Comparison of ENCODE assay signal across 8 cellular contexts in the genomic region with DNA sequence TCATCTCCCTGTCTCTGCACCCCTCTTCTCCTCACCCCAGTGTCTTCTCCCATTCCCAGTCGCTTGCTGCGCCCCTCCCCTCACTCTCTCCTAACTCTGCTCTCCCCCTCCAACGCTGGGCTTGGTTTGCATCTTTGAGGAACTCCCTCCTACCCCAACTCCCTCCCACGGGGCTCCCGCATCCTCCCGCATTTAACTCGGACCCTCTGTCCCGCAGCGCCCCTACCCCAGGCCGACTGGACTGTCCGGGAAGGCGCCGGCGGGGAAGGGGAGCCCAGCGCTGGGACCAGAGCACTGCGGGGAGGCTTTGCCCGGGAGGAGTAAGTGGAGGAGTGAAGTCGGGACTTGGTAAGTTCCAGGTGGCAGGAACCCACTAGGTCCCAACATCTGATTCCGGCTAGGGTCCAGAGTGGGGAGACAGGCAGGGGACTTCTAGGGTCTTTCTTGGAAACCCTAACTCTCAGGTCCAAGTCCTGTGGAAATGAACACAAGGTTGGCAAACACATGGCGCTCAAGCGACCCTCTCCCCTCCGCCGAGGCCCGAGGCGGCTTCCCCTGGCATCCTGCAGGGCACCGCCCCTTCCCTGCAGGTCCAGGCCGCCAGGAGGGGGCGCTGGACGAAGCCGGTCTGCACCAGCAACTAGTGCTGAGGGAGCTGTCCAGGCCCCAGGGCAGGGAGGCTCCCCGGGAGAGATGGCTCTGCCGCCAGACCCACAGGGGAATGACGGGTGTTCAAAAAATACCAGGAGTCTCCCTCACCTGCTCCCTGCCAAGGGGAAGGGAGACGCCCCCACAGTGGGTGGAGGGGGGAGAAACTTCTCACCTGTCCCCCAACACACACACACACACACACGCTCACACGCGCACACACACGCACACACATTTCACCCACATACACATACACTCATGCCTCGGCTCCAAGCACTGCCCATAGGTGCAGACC. TPM values are rescaled to one million over a fixed set of nuclear protein-coding genes. Genes with fewer than 3 reads are reported as not detected.
DNase-seq lines count a peak whose midpoint lies in the region; ATAC-seq and TF ChIP-seq lines count a peak whose summit lies in the region.

No MANE protein-coding gene starts in this region.

- no peaks in the 10 kb centered on the region for H3K9me3 ChIP-seq in ovary

- ATAC-seq in GM21515 (IDR thresholded peaks at IDR 0.05; ENCODE audit: unreplicated experiment) (peak; percentile 61), GM21423 (IDR thresholded peaks at IDR 0.05; ENCODE audit: unreplicated experiment) (no peak), GM19397 (IDR thresholded peaks at IDR 0.05; ENCODE audit: unreplicated experiment) (no peak)
- peak; percentile 83 to 85 for ATAC-seq in activated T-cell treated with anti-CD3 and anti-CD28 coated beads, Interleukin-2, amount 50 U/mL, for 4 hours

- H3K4me3 Mint-ChIP-seq in activated T-cell treated with anti-CD3 and anti-CD28 coated beads, Interleukin-2, amount 50 U/mL, for 4 hours: no peak overlapping the region

- no peak for TF ChIP-seq EP300 in ovary (IDR thresholded peaks at IDR 0.05)

- DNase-seq in AG09319 (ENCODE audit: extremely low read depth, low read depth): peak; percentile 10
- peak; percentile 15 to 41 for DNase-seq in NOMO-1 (lab: John Stamatoyannopoulos, UW; ENCODE audit: unreplicated experiment in 2 of 2)
- DNase-seq in activated T-cell treated with anti-CD3 and anti-CD28 coated beads, Interleukin-2, amount 50 U/mL, for 4 hours: peak; percentile 34
- peak; percentile 39 for DNase-seq in fibroblast of the aortic adventitia (ENCODE audit: low read depth)
- DNase-seq in ovary: peak; percentile 26 to 68 (median 52)

- H3K4me1 ChIP-seq in ovary (ENCODE audit: insufficient read depth): no peaks in the 10 kb centered on the region

- intact Hi-C loops in ovary (cut with DNase I): no loop called here

- H3K4me3 ChIP-seq in fibroblast of the aortic adventitia (ENCODE audit: low read depth, low read length): no peak overlapping the region
- no peak overlapping the region for H3K4me3 ChIP-seq in ovary

- TF ChIP-seq POLR2A in ovary (IDR thresholded peaks at IDR 0.05): no peak

- no peaks in the 10 kb centered on the region for H3K9me3 Mint-ChIP-seq in activated T-cell treated with anti-CD3 and anti-CD28 coated beads, Interleukin-2, amount 50 U/mL, for 4 hours

- H3K4me1 Mint-ChIP-seq in activated T-cell treated with anti-CD3 and anti-CD28 coated beads, Interleukin-2, amount 50 U/mL, for 4 hours (ENCODE audit: low read depth): peaks cover 6% of the 10 kb centered on the region

- H3K27me3 Mint-ChIP-seq in activated T-cell treated with anti-CD3 and anti-CD28 coated beads, Interleukin-2, amount 50 U/mL, for 4 hours (ENCODE audit: low read depth): peaks cover 41% of the 10 kb centered on the region

- peak; percentile 70 for TF ChIP-seq CTCF in AG09319 (IDR thresholded peaks at IDR 0.05; ENCODE audit: low read depth, low read length)
- peak; percentile 80 for TF ChIP-seq CTCF in fibroblast of the aortic adventitia (IDR thresholded peaks at IDR 0.05; ENCODE audit: insufficient read depth, low read length)
- no peak for TF ChIP-seq CTCF in ovary (IDR thresholded peaks at IDR 0.05)

- H3K36me3 Mint-ChIP-seq in activated T-cell treated with anti-CD3 and anti-CD28 coated beads, Interleukin-2, amount 50 U/mL, for 4 hours (ENCODE audit: insufficient read depth): no peaks in the 10 kb centered on the region

- 11 to 14% (median 12%) methylated on average over 36 to 39 of the region's 39 CpGs for WGBS in ovary, 3 donors

- no peaks in the 10 kb centered on the region for H3K36me3 ChIP-seq in ovary

- H3K27ac ChIP-seq in ovary: no peak overlapping the region

- no peaks in the 10 kb centered on the region for H3K27me3 ChIP-seq in ovary

RNA-seq across cellular contexts. Expression of a gene that starts 53.2 kb away (rescaled TPM):
- not detected for total RNA-seq in activated T-cell treated with anti-CD3 and anti-CD28 coated beads, Interleukin-2, amount 50 U/mL, for 4 hours
- not detected in 2 replicates for total RNA-seq in fibroblast of the aortic adventitia (ENCODE audit: low replicate concordance)
- under 1 TPM in 2 of 7 donors, not detected in 5; 0.05 to 0.51 TPM for total RNA-seq in ovary
- polyA plus RNA-seq in ovary: not detected

Comparison
In these comparisons a context has a peak if more than half of its experiments do, and no peak if none do; other contexts are left out.
1. CTCF ChIP-seq: peak in AG09319 (single experiment) and fibroblast of the aortic adventitia (single experiment); none in ovary (0 of 3).
2. ATAC-seq: peak in GM21515 (single experiment) and activated T-cell treated with anti-CD3 and anti-CD28 coated beads, Interleukin-2, amount 50 U/mL, for 4 hours (2 of 2); none in GM21423 (single experiment) and GM19397 (single experiment).
3. Peak in every context shown above with its lines, with median percentiles within 50 percentile points of each other: DNase-seq.